ENCODE assay signal across 21 cellular contexts in the genomic region with DNA sequence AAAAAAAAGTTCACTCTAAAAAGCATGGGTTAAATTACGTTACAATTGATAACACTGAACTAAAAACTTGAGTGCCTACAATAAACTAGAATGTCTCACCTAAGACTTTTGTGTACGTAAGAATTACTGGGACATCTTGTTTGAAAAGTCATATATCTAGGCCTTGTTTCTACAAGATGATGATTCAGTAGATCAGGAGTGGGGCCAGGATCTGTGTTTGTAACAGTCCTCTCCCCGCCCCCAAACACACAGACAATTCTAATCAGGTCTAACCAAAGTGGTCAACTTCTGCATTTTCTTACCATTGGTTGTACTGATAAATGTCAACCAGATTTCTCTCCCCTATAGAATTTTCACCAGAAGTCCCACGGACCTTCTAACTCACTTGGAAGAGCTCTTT. TPM values are rescaled to one million over a fixed set of nuclear protein-coding genes. Genes with fewer than 3 reads are reported as not detected.
DNase-seq lines count a peak whose midpoint lies in the region; FAIRE-seq and TF ChIP-seq lines count a peak whose summit lies in the region.
"Had no signal": no experiment of that assay in that cellular context is flagged by ENCODE, and none has a peak within 500 bp of the region (broad histone marks: within the 10 kb centered on the region; RNA-seq: fewer than 3 reads in every experiment).

No MANE protein-coding gene starts in this region.

- H3K36me3 ChIP-seq in Caco-2 (ENCODE audit: control insufficient read depth, insufficient read depth, low read length): no peaks in the 10 kb centered on the region
- H3K36me3 ChIP-seq in BE2C: peaks cover 15% of the 10 kb centered on the region

- no peaks in the 10 kb centered on the region for H3K4me1 Mint-ChIP-seq in Caco-2 (ENCODE audit: low read depth, unreplicated experiment)

- CTCF ChIA-PET in Caco-2 (lab: Charles Lee): no interaction called here

- H3K9me3 Mint-ChIP-seq in Caco-2 (ENCODE audit: unreplicated experiment): no peaks in the 10 kb centered on the region
- H3K9me3 Mint-ChIP-seq: HFFc6 had no signal

- POLR2A ChIA-PET in Caco-2 (lab: Charles Lee): no interaction called here

- H3K4me3 ChIP-seq in Caco-2 (ENCODE audit: low read depth, low read length): no peak overlapping the region
- no peak overlapping the region for H3K4me3 ChIP-seq in BE2C (ENCODE audit: low read depth, low read length)
- H3K4me3 ChIP-seq: K562, SK-N-MC had no signal

- H3K9me3 ChIP-seq in Caco-2: no peaks in the 10 kb centered on the region
- H3K9me3 ChIP-seq in BE2C: no peaks in the 10 kb centered on the region

- H3K4me3 Mint-ChIP-seq in Caco-2 (ENCODE audit: unreplicated experiment): no peak overlapping the region
- H3K4me3 Mint-ChIP-seq: HFFc6 had no signal

- intact Hi-C loops in Caco-2 (cut with micrococcal nuclease; ENCODE audit: unreplicated experiment): no loop called here

- H3K27me3 Mint-ChIP-seq in Caco-2 (ENCODE audit: insufficient read depth, unreplicated experiment): peaks cover 8% of the 10 kb centered on the region

- no peaks in the 10 kb centered on the region for H3K36me3 Mint-ChIP-seq in Caco-2 (ENCODE audit: insufficient read depth, unreplicated experiment)

- no peak for TF ChIP-seq CTCF in Caco-2 (IDR thresholded peaks at IDR 0.05; ENCODE audit: insufficient read depth in 1 of 2, low read depth in 1 of 2, low read length in 1 of 2, severe bottlenecking in 1 of 2, unreplicated experiment in 1 of 2)
- no peak for TF ChIP-seq CTCF in BE2C (IDR thresholded peaks at IDR 0.05; ENCODE audit: low read depth, low read length)

- H3K27ac Mint-ChIP-seq in Caco-2 (ENCODE audit: unreplicated experiment): peak overlapping the region; percentile 29
- H3K27ac Mint-ChIP-seq: HFFc6 had no signal

- H3K4me1 ChIP-seq in Caco-2 (no peaks in the 10 kb centered on the region), BE2C (no peaks in the 10 kb centered on the region)

- DNase-seq in Caco-2: no peak
- DNase-seq in OCI-M1 (lab: John Stamatoyannopoulos, UW): peak; percentile 74
- DNase-seq in amniotic epithelial cell (ENCODE audit: low read depth): peak; percentile 31
- peak; percentile 27 for DNase-seq in fibroblast of peridontal ligament (ENCODE audit: extremely low read depth)
- no peak for DNase-seq in H4 (ENCODE audit: low spot score)
- no peak for DNase-seq in activated T-cell treated with anti-CD3 and anti-CD28 coated beads for 4 hours
- DNase-seq in BE2C: no peak
- no peak for DNase-seq in GM19239 (ENCODE audit: insufficient read length, low spot score)
- DNase-seq: DMS79 treated with DMSO at 0.1 percent for 48 hours, H7, HFFc6, NCI-H1105 treated with DMSO at 0.1 percent for 48 hours, NCI-H2029 treated with DMSO at 0.1 percent for 48 hours, NCI-H2171, NCI-H345, NCI-H524 treated with DMSO at 0.1 percent for 48 hours, NCI-H82, RPMI8226, SHP77 had no signal

- no peaks in the 10 kb centered on the region; the same call in 1 of the 2 replicates for H3K27me3 ChIP-seq in Caco-2 (replicated peaks; ENCODE audit: control insufficient read depth, insufficient read depth, low read length)
- no peaks in the 10 kb centered on the region for H3K27me3 ChIP-seq in BE2C

- no TSS peak for BruUV-seq in Caco-2 (replicated peaks; lab: Mats Ljungman, UMichigan)

- no peak for FAIRE-seq in GM19239 (lab: Jason Lieb, UNC)
- FAIRE-seq: K562 had no signal

RNA-seq across cellular contexts. Expression of a gene that starts 56.9 kb away (rescaled TPM):
- 0.20 and 0.39 TPM in 2 replicates for total RNA-seq in Caco-2 (2022)
- total RNA-seq in H4 (2014; rRNA removed; shearing (Covaris generic)): 0.04 and 0.08 TPM in 2 replicates
- 2.1 TPM for polyA plus RNA-seq in BE2C (2012; ENCODE audit: insufficient read depth, insufficient read length, low read depth)
- total RNA-seq: H7 had no signal

Comparison
In these comparisons a context has a peak if more than half of its experiments do, and no peak if none do; other contexts are left out.
1. DNase-seq: peak in OCI-M1 (single experiment), amniotic epithelial cell (single experiment) and fibroblast of peridontal ligament (single experiment); none in Caco-2 (0 of 2), H4 (single experiment), activated T-cell treated with anti-CD3 and anti-CD28 coated beads for 4 hours (single experiment), BE2C (single experiment) and GM19239 (single experiment).